9 cellular contexts compared by ENCODE assay signal in genomic region chr19:17441241-17442135, GRCh38. TPM values are rescaled to one million over a fixed set of nuclear protein-coding genes. Genes with fewer than 3 reads are reported as not detected.
DNase-seq lines count a peak whose midpoint lies in the region; ATAC-seq and TF ChIP-seq lines count a peak whose summit lies in the region.
"Had no signal": no experiment of that assay in that cellular context is flagged by ENCODE, and none has a peak within 500 bp of the region (broad histone marks: within the 10 kb centered on the region; RNA-seq: fewer than 3 reads in every experiment).

No MANE protein-coding gene starts in this region.

- peak; percentile 59 for DNase-seq in D341Med (ENCODE audit: low spot score)
- peak; percentile 9 for DNase-seq in HFFc6
- peak; percentile 57 for DNase-seq in activated CD8-positive, alpha-beta T cell treated with anti-CD3 and anti-CD28 coated beads for 36 hours
- no peak for DNase-seq in right atrium auricular region (ENCODE audit: low spot score)
- no peak for DNase-seq in type B pancreatic cell (ENCODE audit: extremely low spot score, unreplicated experiment)
- no peak for DNase-seq in T-helper 17 cell

- no peaks in the 10 kb centered on the region for H3K36me3 ChIP-seq in right atrium auricular region

- ATAC-seq in activated CD8-positive, alpha-beta T cell treated with anti-CD3 and anti-CD28 coated beads for 36 hours, result peak; percentile 93
- ATAC-seq in GM18873 (IDR thresholded peaks at IDR 0.05; ENCODE audit: low FRiP score, unreplicated experiment) (no peak), T-helper 17 cell (no peak), GM18909 (IDR thresholded peaks at IDR 0.05; ENCODE audit: poor library complexity, unreplicated experiment) (no peak)

- H3K9me3 Mint-ChIP-seq in HFFc6 (peaks cover 6% of the 10 kb centered on the region), type B pancreatic cell (no peaks in the 10 kb centered on the region)
- peaks cover 3% of the 10 kb centered on the region for H3K9me3 Mint-ChIP-seq in activated CD8-positive, alpha-beta T cell treated with anti-CD3 and anti-CD28 coated beads for 36 hours

- H3K36me3 Mint-ChIP-seq in HFFc6 (ENCODE audit: low read depth) (no peaks in the 10 kb centered on the region), type B pancreatic cell (no peaks in the 10 kb centered on the region), T-helper 17 cell (ENCODE audit: low read depth) (no peaks in the 10 kb centered on the region)
- H3K36me3 Mint-ChIP-seq in activated CD8-positive, alpha-beta T cell treated with anti-CD3 and anti-CD28 coated beads for 36 hours (ENCODE audit: low read depth), result no peaks in the 10 kb centered on the region

- H3K27ac ChIP-seq in right atrium auricular region, result no peak overlapping the region

- no peaks in the 10 kb centered on the region for H3K27me3 ChIP-seq in right atrium auricular region

- H3K9me3 ChIP-seq in right atrium auricular region (no peaks in the 10 kb centered on the region), T-helper 17 cell (ENCODE audit: control insufficient read depth, low read length, poor library complexity, severe bottlenecking) (no peaks in the 10 kb centered on the region)

- H3K4me3 Mint-ChIP-seq in HFFc6, result no peak overlapping the region
- no peak overlapping the region for H3K4me3 Mint-ChIP-seq in activated CD8-positive, alpha-beta T cell treated with anti-CD3 and anti-CD28 coated beads for 36 hours
- H3K4me3 Mint-ChIP-seq in type B pancreatic cell, result no peak overlapping the region
- H3K4me3 Mint-ChIP-seq in T-helper 17 cell, result no peak overlapping the region

- TF ChIP-seq CTCF in HFFc6 (IDR thresholded peaks at IDR 0.05) (peak; percentile 67), right atrium auricular region (IDR thresholded peaks at IDR 0.05) (peak; percentile 34 to 45), type B pancreatic cell (conservative IDR thresholded peaks at IDR 0.05) (peak; percentile 76)
- TF ChIP-seq CTCF in activated CD8-positive, alpha-beta T cell treated with anti-CD3 and anti-CD28 coated beads for 36 hours (IDR thresholded peaks at IDR 0.05), result peak; percentile 71

- CTCF ChIA-PET in activated CD8-positive, alpha-beta T cell treated with anti-CD3 and anti-CD28 coated beads for 36 hours (lab: Charles Lee), result interaction anchor here (0.7 to 2.7 kb wide), 26 partner anchors 8 to 413 kb away, joined by 3 to 24 read pairs (median 4); partner anchors contain the start of genes CCDC194 and MVB12A

- H3K27me3 Mint-ChIP-seq in HFFc6 (ENCODE audit: insufficient read depth), result no peaks in the 10 kb centered on the region; the same call in none of the 2 replicates
- no peaks in the 10 kb centered on the region for H3K27me3 Mint-ChIP-seq in activated CD8-positive, alpha-beta T cell treated with anti-CD3 and anti-CD28 coated beads for 36 hours
- H3K27me3 Mint-ChIP-seq in type B pancreatic cell, result no peaks in the 10 kb centered on the region
- H3K27me3 Mint-ChIP-seq in T-helper 17 cell, result no peaks in the 10 kb centered on the region

- H3K4me1 Mint-ChIP-seq in HFFc6 (ENCODE audit: low read depth) (peaks cover 9% of the 10 kb centered on the region), type B pancreatic cell (ENCODE audit: unreplicated experiment) (no peaks in the 10 kb centered on the region), T-helper 17 cell (no peaks in the 10 kb centered on the region)
- no peaks in the 10 kb centered on the region for H3K4me1 Mint-ChIP-seq in activated CD8-positive, alpha-beta T cell treated with anti-CD3 and anti-CD28 coated beads for 36 hours (ENCODE audit: low read depth)

- no peaks in the 10 kb centered on the region for H3K4me1 ChIP-seq in right atrium auricular region

- no peak overlapping the region for H3K27ac Mint-ChIP-seq in HFFc6
- no peak overlapping the region for H3K27ac Mint-ChIP-seq in activated CD8-positive, alpha-beta T cell treated with anti-CD3 and anti-CD28 coated beads for 36 hours
- H3K27ac Mint-ChIP-seq in type B pancreatic cell, result no peak overlapping the region
- H3K27ac Mint-ChIP-seq in T-helper 17 cell, result no peak overlapping the region

- POLR2A ChIA-PET in activated CD8-positive, alpha-beta T cell treated with anti-CD3 and anti-CD28 coated beads for 36 hours (lab: Charles Lee), result no interaction called here

- intact Hi-C loops in activated CD8-positive, alpha-beta T cell treated with anti-CD3 and anti-CD28 coated beads for 36 hours (cut with micrococcal nuclease), result no loop called here

- no peak overlapping the region for H3K4me3 ChIP-seq in right atrium auricular region

RNA-seq across cellular contexts. Expression of gene TMEM221, which starts 7.0 kb away (rescaled TPM):
- not detected for total RNA-seq in HFFc6 (2021; fragmentation: NEBNext Ultra II Directional; extraction: Animal tissue kit (Norgen Biotek cat#: 25700))
- total RNA-seq in activated CD8-positive, alpha-beta T cell treated with anti-CD3 and anti-CD28 coated beads for 36 hours, result not detected
- under 1 TPM; 0.30 to 0.51 TPM for total RNA-seq in right atrium auricular region
- total RNA-seq in type B pancreatic cell (ENCODE audit: low replicate concordance), result 0.74 and 0.87 TPM in 2 replicates
- not detected for total RNA-seq in T-helper 17 cell

RNA-seq across cellular contexts. Expression of gene NXNL1, which starts 19.2 kb away (rescaled TPM):
- not detected for total RNA-seq in HFFc6 (2021; fragmentation: NEBNext Ultra II Directional; extraction: Animal tissue kit (Norgen Biotek cat#: 25700))
- total RNA-seq in activated CD8-positive, alpha-beta T cell treated with anti-CD3 and anti-CD28 coated beads for 36 hours, result not detected
- not detected for total RNA-seq in right atrium auricular region
- not detected in 2 replicates for total RNA-seq in type B pancreatic cell (ENCODE audit: low replicate concordance)
- total RNA-seq in T-helper 17 cell, result not detected
- total RNA-seq: temporal lobe had no signal

RNA-seq across cellular contexts. Expression of gene MVB12A, which starts 21.6 kb away (rescaled TPM):
- 10 to 100 TPM; 45.2 to 49.2 (median 47.2) TPM for total RNA-seq in HFFc6 (2021; fragmentation: NEBNext Ultra II Directional; extraction: Animal tissue kit (Norgen Biotek cat#: 25700))
- 10 to 100 TPM; 28.1 to 31.8 TPM for total RNA-seq in activated CD8-positive, alpha-beta T cell treated with anti-CD3 and anti-CD28 coated beads for 36 hours
- 10 to 100 TPM; 24.8 to 39.0 TPM for total RNA-seq in right atrium auricular region
- 32.0 and 37.7 TPM in 2 replicates for total RNA-seq in type B pancreatic cell (ENCODE audit: low replicate concordance)
- 10 to 100 TPM; 17.9 to 20.3 TPM for total RNA-seq in T-helper 17 cell

RNA-seq across cellular contexts. Expression of gene SLC27A1, which starts 28.8 kb away (rescaled TPM):
- total RNA-seq in HFFc6 (2021; fragmentation: NEBNext Ultra II Directional; extraction: Animal tissue kit (Norgen Biotek cat#: 25700)), result 10 to 100 TPM; 11.5 to 14.9 (median 13.6) TPM
- 1 to 10 TPM; 3.5 to 3.6 TPM for total RNA-seq in activated CD8-positive, alpha-beta T cell treated with anti-CD3 and anti-CD28 coated beads for 36 hours
- total RNA-seq in right atrium auricular region (10 to 100 TPM; 31.2 to 65.6 TPM), type B pancreatic cell (ENCODE audit: low replicate concordance) (12.1 and 15.5 TPM in 2 replicates), T-helper 17 cell (1 to 10 TPM; 5.8 to 7.1 TPM)

RNA-seq across cellular contexts. Expression of gene BST2, which starts 36.1 kb away (rescaled TPM):
- under 1 TPM in 3 of 6 experiments, not detected in 3; 0.21 to 0.59 (median 0.34) TPM for total RNA-seq in HFFc6 (2021; fragmentation: NEBNext Ultra II Directional; extraction: Animal tissue kit (Norgen Biotek cat#: 25700))
- 10 to 100 TPM; 89.7 to 98.4 TPM for total RNA-seq in activated CD8-positive, alpha-beta T cell treated with anti-CD3 and anti-CD28 coated beads for 36 hours
- total RNA-seq in right atrium auricular region (10 to 100 TPM; 32.1 to 35.3 TPM), type B pancreatic cell (ENCODE audit: low replicate concordance) (2.5 and 3.8 TPM in 2 replicates), T-helper 17 cell (10 to 100 TPM; 36.7 to 38.1 TPM)

Comparison
In these comparisons a context has a peak if more than half of its experiments do, and no peak if none do; other contexts are left out.
1. DNase-seq: peak in D341Med (single experiment), HFFc6 (single experiment) and activated CD8-positive, alpha-beta T cell treated with anti-CD3 and anti-CD28 coated beads for 36 hours (single experiment); none in right atrium auricular region (single experiment), type B pancreatic cell (single experiment) and T-helper 17 cell (0 of 3).
2. Peak in every context shown above with its lines, with median percentiles within 50 percentile points of each other: CTCF ChIP-seq.